Comparison of ENCODE assay signal across 20 cellular contexts in the genomic region with DNA sequence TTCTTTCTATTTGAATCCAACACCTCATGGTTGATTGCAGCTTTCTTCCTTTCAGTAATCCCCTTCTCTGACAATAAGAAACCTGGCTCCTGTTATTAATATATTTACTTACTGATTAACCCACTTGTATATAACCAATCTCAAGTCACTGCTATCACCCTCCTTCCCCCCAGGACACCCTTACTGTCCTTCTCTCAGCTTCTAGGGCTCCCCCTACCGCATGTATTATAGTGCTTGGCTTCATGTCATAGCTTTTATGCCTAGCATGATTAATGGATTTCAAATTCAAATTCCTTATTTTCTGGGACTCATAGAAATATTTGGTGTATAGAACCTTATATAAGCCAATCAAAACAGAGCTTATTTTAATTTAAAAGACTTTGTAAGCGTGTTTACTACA.
A peak's percentile ranks its signal among the peaks of the same experiment; 100 is the strongest.
DNase-seq lines count a peak whose midpoint lies in the region; ATAC-seq, FAIRE-seq and TF ChIP-seq lines count a peak whose summit lies in the region.
"Had no signal": no experiment of that assay in that cellular context is flagged by ENCODE, and none has a peak within 500 bp of the region (broad histone marks: within the 10 kb centered on the region; RNA-seq: fewer than 3 reads in every experiment).

No MANE protein-coding gene starts in this region.

- no peak overlapping the region for H3K4me3 Mint-ChIP-seq in neural crest cell
- H3K4me3 Mint-ChIP-seq: activated T-helper 17 cell treated with anti-CD3 and anti-CD28 coated beads, Interleukin-2, amount 50 U/mL, for 72 hours had no signal

- DNase-seq in NAMALWA (ENCODE audit: low spot score) (peak; percentile 37), bronchial epithelial cell (ENCODE audit: low read depth) (peak; percentile 14), neural crest cell (ENCODE audit: low read depth, low spot score) (no peak), kidney glomerular epithelial cell (lab: John Stamatoyannopoulos, UW) (no peak), superior temporal gyrus (ENCODE audit: extremely low spot score) (no peak), globus pallidus (ENCODE audit: low spot score) (no peak)
- DNase-seq: Caco-2, dorsolateral prefrontal cortex, heart left ventricle, NCI-H1694 treated with DMSO at 0.1 percent for 48 hours, NCI-H446 treated with DMSO at 0.1 percent for 48 hours, pancreas, PC-9, SK-N-SH had no signal

- no peaks in the 10 kb centered on the region for H3K36me3 ChIP-seq in bronchial epithelial cell (ENCODE audit: control insufficient read depth, insufficient read depth, low read length)
- H3K36me3 ChIP-seq: heart left ventricle, pancreas had no signal

- no peaks in the 10 kb centered on the region for H3K36me3 Mint-ChIP-seq in neural crest cell (ENCODE audit: low read depth)

- H3K9me3 Mint-ChIP-seq in neural crest cell: no peaks in the 10 kb centered on the region
- H3K9me3 Mint-ChIP-seq: activated T-helper 17 cell treated with anti-CD3 and anti-CD28 coated beads, Interleukin-2, amount 50 U/mL, for 72 hours had no signal

- no peak for ATAC-seq in GM21717 (IDR thresholded peaks at IDR 0.05; ENCODE audit: unreplicated experiment)
- ATAC-seq: activated T-helper 17 cell treated with anti-CD3 and anti-CD28 coated beads, Interleukin-2, amount 50 U/mL, for 72 hours; esophagus mucosa; heart left ventricle; pancreas had no signal

- peaks cover 2% of the 10 kb centered on the region for H3K27me3 Mint-ChIP-seq in neural crest cell (ENCODE audit: low read depth)
- H3K27me3 Mint-ChIP-seq: activated T-helper 17 cell treated with anti-CD3 and anti-CD28 coated beads, Interleukin-2, amount 50 U/mL, for 72 hours had no signal

- no peak overlapping the region for H3K4me3 ChIP-seq in bronchial epithelial cell (ENCODE audit: low read depth, low read length)
- H3K4me3 ChIP-seq: dorsolateral prefrontal cortex, heart left ventricle, lung, pancreas, PC-9 had no signal

- H3K4me1 Mint-ChIP-seq in neural crest cell: no peaks in the 10 kb centered on the region
- H3K4me1 Mint-ChIP-seq: activated T-helper 17 cell treated with anti-CD3 and anti-CD28 coated beads, Interleukin-2, amount 50 U/mL, for 72 hours had no signal

- no peaks in the 10 kb centered on the region for H3K27me3 ChIP-seq in bronchial epithelial cell (ENCODE audit: control insufficient read depth, insufficient read depth, low read length)

- TF ChIP-seq CTCF in GM12872 (IDR thresholded peaks at IDR 0.05; ENCODE audit: insufficient read depth, low read depth, low read length) (peak; percentile 33; the same call in 2 of the 3 replicates), bronchial epithelial cell (IDR thresholded peaks at IDR 0.05; ENCODE audit: insufficient read depth, low read length, severe bottlenecking) (peak; percentile 8), neural crest cell (conservative IDR thresholded peaks at IDR 0.05) (no peak)

- peak overlapping the region; percentile 37 for H3K27ac Mint-ChIP-seq in neural crest cell (ENCODE audit: unreplicated experiment)
- H3K27ac Mint-ChIP-seq: activated T-helper 17 cell treated with anti-CD3 and anti-CD28 coated beads, Interleukin-2, amount 50 U/mL, for 72 hours had no signal

- no peak for FAIRE-seq in bronchial epithelial cell (lab: Jason Lieb, UNC)
- FAIRE-seq: pancreas, urothelium cell line had no signal

Comparison
In these comparisons a context has a peak if more than half of its experiments do, and no peak if none do; other contexts are left out.
1. DNase-seq: peak in NAMALWA (single experiment) and bronchial epithelial cell (single experiment); none in neural crest cell (single experiment), kidney glomerular epithelial cell (single experiment), superior temporal gyrus (single experiment) and globus pallidus (single experiment).